Comparison of ENCODE assay signal across 1 cellular context in genomic region chr18:58394607-58395425, GRCh38.
TF ChIP-seq lines count a peak whose summit lies in the region.

No MANE protein-coding gene starts in this region.

TF ChIP-seq in WTC11, 78 proteins besides CTCF, POLR2A, EP300 and RAD21 (continued from another document):
- no peak for TF ChIP-seq MLX (CRISPR knock-in tag; IDR thresholded peaks at IDR 0.05)
- TF ChIP-seq ZBTB21 (CRISPR knock-in tag; IDR thresholded peaks at IDR 0.05; ENCODE audit: borderline replicate concordance), result no peak
- TF ChIP-seq ZNF281 (CRISPR knock-in tag; IDR thresholded peaks at IDR 0.05), result no peak
- no peak for TF ChIP-seq FOXP1 (CRISPR knock-in tag; IDR thresholded peaks at IDR 0.05; ENCODE audit: borderline replicate concordance)
- TF ChIP-seq PREB (CRISPR knock-in tag; IDR thresholded peaks at IDR 0.05; ENCODE audit: borderline replicate concordance), result no peak
- no peak for TF ChIP-seq AR (CRISPR knock-in tag; IDR thresholded peaks at IDR 0.05)
- TF ChIP-seq ZNF232 (CRISPR knock-in tag; IDR thresholded peaks at IDR 0.05), result no peak
- TF ChIP-seq ATF3 (CRISPR knock-in tag; conservative IDR thresholded peaks at IDR 0.05), result no peak
- TF ChIP-seq IRF2 (CRISPR knock-in tag; IDR thresholded peaks at IDR 0.05; ENCODE audit: borderline replicate concordance, low read depth), result no peak
- TF ChIP-seq JUN (CRISPR knock-in tag; IDR thresholded peaks at IDR 0.05), result no peak
